In the genomic region with DNA sequence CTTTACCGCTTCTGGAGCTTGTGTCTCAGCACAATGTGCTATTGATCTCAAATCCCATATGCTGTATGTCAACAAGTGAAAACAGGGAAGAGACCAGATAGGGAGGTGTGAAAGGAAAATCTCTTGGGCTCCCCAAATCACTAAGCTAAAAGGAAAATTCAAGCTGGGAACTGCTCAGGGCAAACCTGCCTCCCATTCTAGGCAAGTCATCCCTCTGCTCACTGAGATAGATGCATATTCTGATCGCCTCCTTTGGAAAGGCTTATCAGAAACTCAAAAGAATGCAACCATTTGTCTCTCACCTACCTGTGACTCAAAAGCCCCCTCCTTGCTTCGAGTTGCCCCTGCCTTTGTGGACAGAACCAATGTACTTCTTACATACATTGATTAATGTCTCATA, we compare ENCODE assay signal across 17 cellular contexts.
A peak's percentile ranks its signal among the peaks of the same experiment; 100 is the strongest.
DNase-seq lines count a peak whose midpoint lies in the region; ATAC-seq and TF ChIP-seq lines count a peak whose summit lies in the region.
"Had no signal": no experiment of that assay in that cellular context is flagged by ENCODE, and none has a peak within 500 bp of the region (broad histone marks: within the 10 kb centered on the region; RNA-seq: fewer than 3 reads in every experiment).

No MANE protein-coding gene starts in this region.

- TF ChIP-seq CTCF in GM23338 (conservative IDR thresholded peaks at IDR 0.05; ENCODE audit: low read depth in 2 of 2) (no peak), mesothelial cell of epicardium (IDR thresholded peaks at IDR 0.05; ENCODE audit: unreplicated experiment) (no peak)

- DNase-seq in GM23338 (ENCODE audit: low spot score) (no peak), SK-MEL-5 (ENCODE audit: low read depth, low spot score) (peak; percentile 74), mesothelial cell of epicardium (ENCODE audit: low spot score in 2 of 2, unreplicated experiment in 2 of 2) (no peak), NCI-H1417 (lab: John Stamatoyannopoulos, UW) (no peak)
- no peak for DNase-seq in stimulated activated CD4-positive, alpha-beta T cell treated with anti-CD3 and anti-CD28 coated beads, Interleukin-2, amount 100 ng/mL, for 48 hours
- DNase-seq: ACHN; BE2C; C1 segment of cervical spinal cord; CD4-positive, CD25-positive, alpha-beta regulatory T cell; CD8-positive, alpha-beta memory T cell; COR-L47; DMS 273 treated with DMSO at 0.1 percent for 48 hours; DMS79; GF-D8 had no signal

- ATAC-seq in GM23338, result no peak
- ATAC-seq in GM21737 (IDR thresholded peaks at IDR 0.05; ENCODE audit: unreplicated experiment), result no peak
- ATAC-seq: K562 had no signal

- peaks cover 26% of the 10 kb centered on the region for H3K4me1 ChIP-seq in GM23338 (ENCODE audit: insufficient read depth)

- H4K20me1 ChIP-seq in GM23338 (replicated peaks; ENCODE audit: insufficient read depth), result no peaks in the 10 kb centered on the region

- H3K27me3 Mint-ChIP-seq in GM23338 (ENCODE audit: insufficient read depth, low read depth, poor library complexity) (no peaks in the 10 kb centered on the region), mesothelial cell of epicardium (ENCODE audit: low read depth) (no peaks in the 10 kb centered on the region)
- H3K27me3 Mint-ChIP-seq: CD4-positive, CD25-positive, alpha-beta regulatory T cell had no signal

- no peaks in the 10 kb centered on the region for H3K36me3 ChIP-seq in GM23338 (ENCODE audit: insufficient read depth)
- H3K36me3 ChIP-seq: BE2C, HAP-1 had no signal

- no peaks in the 10 kb centered on the region for H3K36me3 Mint-ChIP-seq in GM23338 (ENCODE audit: low read depth)
- peaks cover 3% of the 10 kb centered on the region for H3K36me3 Mint-ChIP-seq in mesothelial cell of epicardium
- H3K36me3 Mint-ChIP-seq: CD4-positive, CD25-positive, alpha-beta regulatory T cell; CD8-positive, alpha-beta memory T cell had no signal

- in situ Hi-C loops in SK-MEL-5 (cut with HindIII; ENCODE audit: low pct_unique_long_range_greater_than_20kb, low sequenced_read_pairs), result no loop called here

- no peaks in the 10 kb centered on the region for H3F3A ChIP-seq in GM23338 (replicated peaks; ENCODE audit: low read depth)

- H3K9me3 Mint-ChIP-seq in GM23338 (no peaks in the 10 kb centered on the region; the same call in 2 of the 3 replicates), mesothelial cell of epicardium (peaks cover 4% of the 10 kb centered on the region)

- H3K4me2 ChIP-seq in GM23338, result no peak overlapping the region

- H3K27ac ChIP-seq in GM23338 (ENCODE audit: low read depth), result no peak overlapping the region

- H3K9me2 ChIP-seq in GM23338 (ENCODE audit: insufficient read depth), result no peaks in the 10 kb centered on the region

- no peak overlapping the region for H3K4me3 Mint-ChIP-seq in GM23338
- no peak overlapping the region for H3K4me3 Mint-ChIP-seq in mesothelial cell of epicardium
- H3K4me3 Mint-ChIP-seq: CD4-positive, CD25-positive, alpha-beta regulatory T cell; CD8-positive, alpha-beta memory T cell had no signal

- no peaks in the 10 kb centered on the region for H3K79me2 ChIP-seq in GM23338 (replicated peaks; ENCODE audit: insufficient read depth)

- peaks cover 17% of the 10 kb centered on the region for H3K4me1 Mint-ChIP-seq in GM23338
- peaks cover 48% of the 10 kb centered on the region for H3K4me1 Mint-ChIP-seq in mesothelial cell of epicardium
- H3K4me1 Mint-ChIP-seq: CD4-positive, CD25-positive, alpha-beta regulatory T cell; CD8-positive, alpha-beta memory T cell had no signal

- no peaks in the 10 kb centered on the region for H3K27me3 ChIP-seq in GM23338 (ENCODE audit: insufficient read depth)
- H3K27me3 ChIP-seq: BE2C had no signal

- no peak overlapping the region for H3K4me3 ChIP-seq in GM23338
- H3K4me3 ChIP-seq: HAP-1, K562 had no signal

- H3K27ac Mint-ChIP-seq in GM23338 (no peak overlapping the region), mesothelial cell of epicardium (peak overlapping the region; percentile 71)
- H3K27ac Mint-ChIP-seq: CD4-positive, CD25-positive, alpha-beta regulatory T cell; CD8-positive, alpha-beta memory T cell had no signal

- 0 out of 2 replicates have a peak overlapping the region, but pooled peaks have one; percentile 35 for H2AFZ ChIP-seq in GM23338

TF ChIP-seq in GM23338, 12 proteins besides CTCF, POLR2A, EP300 and RAD21 (continues in another document):
- TF ChIP-seq EZH2 (IDR thresholded peaks at IDR 0.05; ENCODE audit: low read depth, unreplicated experiment) (no peak), STAT1 (IDR thresholded peaks at IDR 0.05; ENCODE audit: unreplicated experiment) (no peak), POLR2AphosphoS5 (IDR thresholded peaks at IDR 0.05; ENCODE audit: low read depth) (no peak), ZNF331 (CRISPR knock-in tag; IDR thresholded peaks at IDR 0.05; ENCODE audit: low read depth) (no peak), CREB1 (CRISPR knock-in tag; IDR thresholded peaks at IDR 0.05; ENCODE audit: low read depth) (no peak), ZNF114 (CRISPR knock-in tag; IDR thresholded peaks at IDR 0.05) (no peak), EZH2phosphoT487 (IDR thresholded peaks at IDR 0.05; ENCODE audit: unreplicated experiment) (no peak), JUNB (IDR thresholded peaks at IDR 0.05; ENCODE audit: unreplicated experiment) (no peak), NANOG (IDR thresholded peaks at IDR 0.05; ENCODE audit: borderline replicate concordance) (no peak)
- TF ChIP-seq, protein P1, sequence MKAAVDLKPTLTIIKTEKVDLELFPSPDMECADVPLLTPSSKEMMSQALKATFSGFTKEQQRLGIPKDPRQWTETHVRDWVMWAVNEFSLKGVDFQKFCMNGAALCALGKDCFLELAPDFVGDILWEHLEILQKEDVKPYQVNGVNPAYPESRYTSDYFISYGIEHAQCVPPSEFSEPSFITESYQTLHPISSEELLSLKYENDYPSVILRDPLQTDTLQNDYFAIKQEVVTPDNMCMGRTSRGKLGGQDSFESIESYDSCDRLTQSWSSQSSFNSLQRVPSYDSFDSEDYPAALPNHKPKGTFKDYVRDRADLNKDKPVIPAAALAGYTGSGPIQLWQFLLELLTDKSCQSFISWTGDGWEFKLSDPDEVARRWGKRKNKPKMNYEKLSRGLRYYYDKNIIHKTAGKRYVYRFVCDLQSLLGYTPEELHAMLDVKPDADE (IDR thresholded peaks at IDR 0.05), result no peak
- TF ChIP-seq, protein P2, sequence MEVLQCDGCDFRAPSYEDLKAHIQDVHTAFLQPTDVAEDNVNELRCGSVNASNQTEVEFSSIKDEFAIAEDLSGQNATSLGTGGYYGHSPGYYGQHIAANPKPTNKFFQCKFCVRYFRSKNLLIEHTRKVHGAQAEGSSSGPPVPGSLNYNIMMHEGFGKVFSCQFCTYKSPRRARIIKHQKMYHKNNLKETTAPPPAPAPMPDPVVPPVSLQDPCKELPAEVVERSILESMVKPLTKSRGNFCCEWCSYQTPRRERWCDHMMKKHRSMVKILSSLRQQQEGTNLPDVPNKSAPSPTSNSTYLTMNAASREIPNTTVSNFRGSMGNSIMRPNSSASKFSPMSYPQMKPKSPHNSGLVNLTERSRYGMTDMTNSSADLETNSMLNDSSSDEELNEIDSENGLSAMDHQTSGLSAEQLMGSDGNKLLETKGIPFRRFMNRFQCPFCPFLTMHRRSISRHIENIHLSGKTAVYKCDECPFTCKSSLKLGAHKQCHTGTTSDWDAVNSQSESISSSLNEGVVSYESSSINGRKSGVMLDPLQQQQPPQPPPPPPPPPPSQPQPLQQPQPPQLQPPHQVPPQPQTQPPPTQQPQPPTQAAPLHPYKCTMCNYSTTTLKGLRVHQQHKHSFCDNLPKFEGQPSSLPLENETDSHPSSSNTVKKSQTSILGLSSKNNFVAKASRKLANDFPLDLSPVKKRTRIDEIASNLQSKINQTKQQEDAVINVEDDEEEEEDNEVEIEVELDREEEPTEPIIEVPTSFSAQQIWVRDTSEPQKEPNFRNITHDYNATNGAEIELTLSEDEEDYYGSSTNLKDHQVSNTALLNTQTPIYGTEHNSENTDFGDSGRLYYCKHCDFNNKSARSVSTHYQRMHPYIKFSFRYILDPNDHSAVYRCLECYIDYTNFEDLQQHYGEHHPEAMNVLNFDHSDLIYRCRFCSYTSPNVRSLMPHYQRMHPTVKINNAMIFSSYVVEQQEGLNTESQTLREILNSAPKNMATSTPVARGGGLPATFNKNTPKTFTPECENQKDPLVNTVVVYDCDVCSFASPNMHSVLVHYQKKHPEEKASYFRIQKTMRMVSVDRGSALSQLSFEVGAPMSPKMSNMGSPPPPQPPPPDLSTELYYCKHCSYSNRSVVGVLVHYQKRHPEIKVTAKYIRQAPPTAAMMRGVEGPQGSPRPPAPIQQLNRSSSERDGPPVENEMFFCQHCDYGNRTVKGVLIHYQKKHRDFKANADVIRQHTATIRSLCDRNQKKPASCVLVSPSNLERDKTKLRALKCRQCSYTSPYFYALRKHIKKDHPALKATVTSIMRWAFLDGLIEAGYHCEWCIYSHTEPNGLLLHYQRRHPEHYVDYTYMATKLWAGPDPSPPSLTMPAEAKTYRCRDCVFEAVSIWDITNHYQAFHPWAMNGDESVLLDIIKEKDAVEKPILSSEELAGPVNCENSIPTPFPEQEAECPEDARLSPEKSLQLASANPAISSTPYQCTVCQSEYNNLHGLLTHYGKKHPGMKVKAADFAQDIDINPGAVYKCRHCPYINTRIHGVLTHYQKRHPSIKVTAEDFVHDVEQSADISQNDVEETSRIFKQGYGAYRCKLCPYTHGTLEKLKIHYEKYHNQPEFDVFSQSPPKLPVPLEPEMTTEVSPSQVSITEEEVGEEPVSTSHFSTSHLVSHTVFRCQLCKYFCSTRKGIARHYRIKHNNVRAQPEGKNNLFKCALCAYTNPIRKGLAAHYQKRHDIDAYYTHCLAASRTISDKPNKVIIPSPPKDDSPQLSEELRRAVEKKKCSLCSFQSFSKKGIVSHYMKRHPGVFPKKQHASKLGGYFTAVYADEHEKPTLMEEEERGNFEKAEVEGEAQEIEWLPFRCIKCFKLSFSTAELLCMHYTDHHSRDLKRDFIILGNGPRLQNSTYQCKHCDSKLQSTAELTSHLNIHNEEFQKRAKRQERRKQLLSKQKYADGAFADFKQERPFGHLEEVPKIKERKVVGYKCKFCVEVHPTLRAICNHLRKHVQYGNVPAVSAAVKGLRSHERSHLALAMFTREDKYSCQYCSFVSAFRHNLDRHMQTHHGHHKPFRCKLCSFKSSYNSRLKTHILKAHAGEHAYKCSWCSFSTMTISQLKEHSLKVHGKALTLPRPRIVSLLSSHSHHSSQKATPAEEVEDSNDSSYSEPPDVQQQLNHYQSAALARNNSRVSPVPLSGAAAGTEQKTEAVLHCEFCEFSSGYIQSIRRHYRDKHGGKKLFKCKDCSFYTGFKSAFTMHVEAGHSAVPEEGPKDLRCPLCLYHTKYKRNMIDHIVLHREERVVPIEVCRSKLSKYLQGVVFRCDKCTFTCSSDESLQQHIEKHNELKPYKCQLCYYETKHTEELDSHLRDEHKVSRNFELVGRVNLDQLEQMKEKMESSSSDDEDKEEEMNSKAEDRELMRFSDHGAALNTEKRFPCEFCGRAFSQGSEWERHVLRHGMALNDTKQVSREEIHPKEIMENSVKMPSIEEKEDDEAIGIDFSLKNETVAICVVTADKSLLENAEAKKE (CRISPR knock-in tag; IDR thresholded peaks at IDR 0.05), result no peak
